In the genomic region with DNA sequence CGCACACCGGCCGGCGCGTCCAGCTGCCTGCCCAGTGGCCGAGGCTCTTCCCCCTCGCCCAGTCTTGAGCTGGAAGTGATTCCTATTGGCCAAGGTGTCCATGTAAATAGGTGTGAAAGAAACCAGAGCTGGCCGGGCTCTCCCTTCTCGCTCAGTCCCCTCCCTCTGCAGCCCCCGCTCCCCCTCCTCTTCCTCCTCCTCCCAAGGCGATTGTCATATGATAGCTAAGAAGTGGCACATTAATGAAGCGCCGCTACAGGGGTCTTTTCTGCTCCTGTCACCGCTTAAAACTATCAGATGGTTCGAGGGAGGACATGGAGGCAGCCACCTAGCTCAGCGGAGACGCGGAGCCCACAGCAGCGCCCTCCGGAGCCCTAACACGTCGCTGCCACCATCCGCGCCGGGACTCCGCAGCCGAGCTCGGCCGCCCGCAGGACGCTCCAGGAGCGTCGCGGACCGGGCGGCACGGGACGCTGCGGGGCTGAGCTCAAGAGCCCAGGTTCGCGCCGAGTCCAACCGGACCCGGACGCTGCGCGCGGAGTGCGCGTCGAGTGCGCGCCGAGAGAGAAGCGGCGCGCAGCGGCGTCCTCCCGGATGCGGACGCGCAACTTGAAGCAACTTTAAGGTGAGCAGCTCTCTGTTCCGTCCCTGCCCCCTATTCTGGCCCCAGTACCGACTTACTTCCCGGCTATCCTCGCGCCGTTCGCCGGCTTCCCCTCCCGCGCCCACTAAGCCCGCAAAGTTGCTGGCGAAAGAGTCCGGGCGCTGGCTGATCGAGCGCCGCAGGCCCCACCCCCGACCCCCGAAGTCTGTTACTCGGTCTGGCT, we compare ENCODE assay signal across 9 cellular contexts. TPM values are rescaled to one million over a fixed set of nuclear protein-coding genes. Genes with fewer than 3 reads are reported as not detected.
DNase-seq lines count a peak whose midpoint lies in the region; ATAC-seq, FAIRE-seq and TF ChIP-seq lines count a peak whose summit lies in the region.
"Had no signal": no experiment of that assay in that cellular context is flagged by ENCODE, and none has a peak within 500 bp of the region (broad histone marks: within the 10 kb centered on the region; RNA-seq: fewer than 3 reads in every experiment).

A gene (plus strand): TSS at position 293 of the 827 bp plus-strand sequence. CDS start 653 bp downstream, outside the sequence.

- ATAC-seq in HepG2: peak; percentile 33
- no peak for ATAC-seq in right lobe of liver
- peak; percentile 11 to 36 for ATAC-seq in activated T-cell treated with anti-CD3 and anti-CD28 coated beads, Interleukin-2, amount 50 U/mL, for 4 hours
- peak in 1 of 2 donors; percentile 11 for ATAC-seq in lower lobe of right lung
- no peak for ATAC-seq in HG03378 (IDR thresholded peaks at IDR 0.05; ENCODE audit: unreplicated experiment)
- no peak for ATAC-seq in GM19023 (IDR thresholded peaks at IDR 0.05; ENCODE audit: unreplicated experiment)
- ATAC-seq in GM19397 (IDR thresholded peaks at IDR 0.05; ENCODE audit: unreplicated experiment): no peak

- in situ Hi-C loops in HepG2 (cut with HindIII; ENCODE audit: extremely low pct_ligation_motif_present, low pct_unique_long_range_greater_than_20kb): no loop called here

- H3K9me3 ChIP-seq in HepG2 (ENCODE audit: low read length): no peaks in the 10 kb centered on the region
- no peaks in the 10 kb centered on the region for H3K9me3 ChIP-seq in right lobe of liver
- H3K9me3 ChIP-seq in lower lobe of right lung: no peaks in the 10 kb centered on the region

- no TSS peak for BruUV-seq in HepG2 (replicated peaks; lab: Mats Ljungman, UMichigan)

- TF ChIP-seq POLR2A in HepG2 (IDR thresholded peaks at IDR 0.05; ENCODE audit: insufficient read depth in 1 of 2, low read depth in 2 of 2, low read length in 2 of 2) (no peak), right lobe of liver (IDR thresholded peaks at IDR 0.05) (no peak)

- peak within 1 kb of the TSS; percentile 87 for H3K4me3 Mint-ChIP-seq in activated T-cell treated with anti-CD3 and anti-CD28 coated beads, Interleukin-2, amount 50 U/mL, for 4 hours

- H3K27me3 Mint-ChIP-seq in activated T-cell treated with anti-CD3 and anti-CD28 coated beads, Interleukin-2, amount 50 U/mL, for 4 hours (ENCODE audit: low read depth): peaks cover 92% of the 10 kb centered on the region

- TF ChIP-seq CTCF in HepG2 (CRISPR knock-in tag; IDR thresholded peaks at IDR 0.05): no peak
- TF ChIP-seq CTCF in right lobe of liver (IDR thresholded peaks at IDR 0.05): no peak
- no peak for TF ChIP-seq CTCF in lower lobe of right lung (IDR thresholded peaks at IDR 0.05)

- H3K4me3 ChIP-seq in HepG2 (replicated peaks in 1 of 3; ENCODE audit: insufficient read depth in 1 of 3, low read depth in 2 of 3, low read length in 3 of 3): no peak within 1 kb of the TSS; a peak in 1 of 6 replicates
- peak within 1 kb of the TSS in 1 of 3 donors; percentile 60 for H3K4me3 ChIP-seq in right lobe of liver
- peak within 1 kb of the TSS; percentile 58 for H3K4me3 ChIP-seq in lower lobe of right lung
- peak within 1 kb of the TSS; percentile 19 for H3K4me3 ChIP-seq in urinary bladder (ENCODE audit: low read depth, low read length)

- peaks cover 2% of the 10 kb centered on the region for H3K36me3 Mint-ChIP-seq in activated T-cell treated with anti-CD3 and anti-CD28 coated beads, Interleukin-2, amount 50 U/mL, for 4 hours (ENCODE audit: insufficient read depth)

- DNase-seq in HepG2 (ENCODE audit: low spot score): no peak
- no peak for DNase-seq in right lobe of liver
- no peak for DNase-seq in activated T-cell treated with anti-CD3 and anti-CD28 coated beads, Interleukin-2, amount 50 U/mL, for 4 hours
- DNase-seq in lower lobe of right lung: no peak
- DNase-seq: NCI-H2171 had no signal

- TF ChIP-seq EP300 in HepG2 (IDR thresholded peaks at IDR 0.05; ENCODE audit: low read depth in 2 of 2, low read length in 2 of 2) (no peak), HepG2 (CRISPR knock-in tag; IDR thresholded peaks at IDR 0.05; ENCODE audit: borderline replicate concordance) (no peak)

- POLR2A ChIA-PET in HepG2 (lab: Yijun Ruan, JAX): no interaction called here

- peaks cover 15% of the 10 kb centered on the region for H3K9me3 Mint-ChIP-seq in activated T-cell treated with anti-CD3 and anti-CD28 coated beads, Interleukin-2, amount 50 U/mL, for 4 hours

- WGBS in HepG2 (ENCODE audit: low lambda C conversion rate): 69% methylated on average over 57 of the region's 83 CpGs
- 5% methylated on average over 33 of the region's 83 CpGs for WGBS in right lobe of liver (ENCODE audit: insufficient coverage, low coverage, low lambda C conversion rate, missing lambda C conversion rate)
- WGBS in urinary bladder: 1% methylated on average over 83 of the region's 83 CpGs

- intact Hi-C loops in HepG2 (cut with micrococcal nuclease; ENCODE audit: unreplicated experiment) (no loop called here), right lobe of liver (cut with DNase I) (no loop called here), lower lobe of right lung (cut with DNase I) (no loop called here)

- no peak within 1 kb of the TSS for H3K9ac ChIP-seq in HepG2 (ENCODE audit: insufficient read depth, low read depth, low read length)

- no peak within 1 kb of the TSS for H2AFZ ChIP-seq in HepG2 (ENCODE audit: low read length)

- no peaks in the 10 kb centered on the region for H3K36me3 ChIP-seq in HepG2 (replicated peaks in 1 of 2; ENCODE audit: control insufficient read depth in 1 of 2, insufficient read depth in 2 of 2, low read length in 2 of 2)
- H3K36me3 ChIP-seq in right lobe of liver: no peaks in the 10 kb centered on the region
- no peaks in the 10 kb centered on the region for H3K36me3 ChIP-seq in lower lobe of right lung
- H3K36me3 ChIP-seq in urinary bladder (ENCODE audit: insufficient read depth): no peaks in the 10 kb centered on the region

- H3K79me2 ChIP-seq in HepG2 (ENCODE audit: insufficient read depth, low read length): no peaks in the 10 kb centered on the region

- no peak for TF ChIP-seq RAD21 in HepG2 (CRISPR knock-in tag; IDR thresholded peaks at IDR 0.05)

- H3K4me1 ChIP-seq in HepG2 (ENCODE audit: insufficient read depth, low read length) (0 out of 2 replicates have a peak, but pooled peaks cover 5% of the 10 kb centered on the region), right lobe of liver (peaks cover 0 to 31% (median 3%) of the 10 kb centered on the region in 4 donors), lower lobe of right lung (peaks cover 28% of the 10 kb centered on the region), urinary bladder (ENCODE audit: insufficient read depth) (no peaks in the 10 kb centered on the region)

- H3K27me3 ChIP-seq in HepG2 (ENCODE audit: control insufficient read depth in 1 of 2, insufficient read depth in 2 of 2, low read length in 2 of 2) (peaks cover 13 to 90% of the 10 kb centered on the region in 2 experiments), right lobe of liver (peaks cover 30 to 80% of the 10 kb centered on the region in 2 donors), lower lobe of right lung (ENCODE audit: low read depth) (peaks cover 99% of the 10 kb centered on the region)

- FAIRE-seq in HepG2 (lab: Jason Lieb, UNC): no peak

- H3K27ac ChIP-seq in HepG2 (ENCODE audit: extremely low read length, insufficient read depth, low read length) (no peak within 1 kb of the TSS), right lobe of liver (no peak within 1 kb of the TSS), lower lobe of right lung (no peak within 1 kb of the TSS), urinary bladder (ENCODE audit: low read depth) (no peak within 1 kb of the TSS)

- no peaks in the 10 kb centered on the region for H4K20me1 ChIP-seq in HepG2 (ENCODE audit: insufficient read depth, low read length)

- H3K4me1 Mint-ChIP-seq in activated T-cell treated with anti-CD3 and anti-CD28 coated beads, Interleukin-2, amount 50 U/mL, for 4 hours (ENCODE audit: low read depth): peaks cover 42% of the 10 kb centered on the region

- CTCF ChIA-PET in HepG2 (lab: Yijun Ruan, JAX; ENCODE audit: low intra/inter-chr PET ratio, low total read pairs): no interaction called here

- H3K4me2 ChIP-seq in HepG2 (ENCODE audit: low read depth, low read length): peak within 1 kb of the TSS; percentile 3; the same call in 1 of the 2 replicates

TF ChIP-seq in HepG2, 621 proteins besides CTCF, POLR2A, EP300 and RAD21 (continues in another document):
- TF ChIP-seq HIVEP1 (CRISPR knock-in tag; IDR thresholded peaks at IDR 0.05) (no peak), ZKSCAN1 (IDR thresholded peaks at IDR 0.05; ENCODE audit: low read length) (no peak), CREB1 (IDR thresholded peaks at IDR 0.05) (no peak), CREB1 (CRISPR knock-in tag; IDR thresholded peaks at IDR 0.05) (no peak), MIER2 (CRISPR knock-in tag; IDR thresholded peaks at IDR 0.05) (no peak), ZNF782 (CRISPR knock-in tag; IDR thresholded peaks at IDR 0.05; ENCODE audit: borderline replicate concordance) (no peak)

RNA-seq across cellular contexts. Expression of the gene that starts here (rescaled TPM):
- total RNA-seq in HepG2 (2016; rRNA removed; fragmentation: Illumina TruSeq; extraction: Trizol): not detected in 2 replicates
- total RNA-seq in HepG2 (2016; cell fraction: cytosol; rRNA removed; fragmentation: Illumina TruSeq; extraction: Trizol; ENCODE audit: low read depth): not detected in 2 replicates
- not detected in 2 replicates for total RNA-seq in HepG2 (2016; cell fraction: insoluble cytoplasmic fraction; rRNA removed; fragmentation: Illumina TruSeq; extraction: Trizol)
- total RNA-seq in HepG2 (2016; cell fraction: membrane; rRNA removed; fragmentation: Illumina TruSeq; extraction: Trizol): not detected in 2 replicates
- not detected in 2 replicates for total RNA-seq in HepG2 (2016; cell fraction: nucleus; rRNA removed; fragmentation: Illumina TruSeq; extraction: Trizol)
- polyA plus RNA-seq in HepG2 (2011; rRNA removed): not detected in 2 replicates
- polyA plus RNA-seq in HepG2 (2011; cell fraction: cytosol; rRNA removed): not detected in 2 replicates
- polyA plus RNA-seq in HepG2 (2011; cell fraction: nucleus; rRNA removed): not detected in 2 replicates
- polyA plus RNA-seq in HepG2 (2012): not detected in 2 replicates
- not detected in 2 replicates for polyA plus RNA-seq in HepG2 (2016; cell fraction: cytosol; fragmentation: Illumina TruSeq; extraction: Trizol; ENCODE audit: low read depth)
- not detected in 2 replicates for polyA plus RNA-seq in HepG2 (2016; cell fraction: insoluble cytoplasmic fraction; fragmentation: Illumina TruSeq; extraction: Trizol; ENCODE audit: low read depth)
- not detected in 2 replicates for polyA plus RNA-seq in HepG2 (2016; cell fraction: membrane; fragmentation: Illumina TruSeq; extraction: Trizol; ENCODE audit: low read depth)
- not detected in 2 replicates for polyA plus RNA-seq in HepG2 (2016; cell fraction: nucleus; fragmentation: Illumina TruSeq; extraction: Trizol; ENCODE audit: insufficient read depth, low read depth)
- polyA minus RNA-seq in HepG2 (2011; rRNA and poly(A)+ RNA removed; ENCODE audit: low replicate concordance): not detected in 2 replicates
- not detected in 2 replicates for polyA minus RNA-seq in HepG2 (2011; cell fraction: cytosol; rRNA and poly(A)+ RNA removed)
- polyA minus RNA-seq in HepG2 (2011; cell fraction: nucleus; rRNA and poly(A)+ RNA removed): not detected in 2 replicates
- total RNA-seq in right lobe of liver: not detected
- total RNA-seq in activated T-cell treated with anti-CD3 and anti-CD28 coated beads, Interleukin-2, amount 50 U/mL, for 4 hours: under 1 TPM; 0.26 to 0.46 (median 0.27) TPM
- total RNA-seq in lower lobe of right lung: not detected
- total RNA-seq in urinary bladder: not detected
- 0.03 TPM for polyA plus RNA-seq in urinary bladder

Comparison
In these comparisons a context has a peak if more than half of its experiments do, and no peak if none do; other contexts are left out.
1. Peak in ATAC-seq and H3K4me2 ChIP-seq in HepG2; RNA of the gene not detected or under 1 TPM.
2. Peak in ATAC-seq in activated T-cell treated with anti-CD3 and anti-CD28 coated beads, Interleukin-2, amount 50 U/mL, for 4 hours; RNA of the gene not detected or under 1 TPM.
3. H3K4me3 ChIP-seq: peak in lower lobe of right lung (single experiment) and urinary bladder (single experiment); none in HepG2 (0 of 3).